ENCODE assay signal across 19 cellular contexts in genomic region chr6:27129917-27130316, GRCh38.
DNase-seq lines count a peak whose midpoint lies in the region; ATAC-seq, FAIRE-seq and TF ChIP-seq lines count a peak whose summit lies in the region.
"Had no signal": no experiment of that assay in that cellular context is flagged by ENCODE, and none has a peak within 500 bp of the region (broad histone marks: within the 10 kb centered on the region; RNA-seq: fewer than 3 reads in every experiment).

No MANE protein-coding gene starts in this region.

- no peak overlapping the region for H2AFZ ChIP-seq in Karpas-422 (ENCODE audit: low read length)

- peak overlapping the region; percentile 85 for H3K4me2 ChIP-seq in A549
- peak overlapping the region; percentile 87 for H3K4me2 ChIP-seq in Karpas-422 (ENCODE audit: low read depth, low read length, poor library complexity, severe bottlenecking)

- no peak for TF ChIP-seq RAD21 in A549 (conservative IDR thresholded peaks at IDR 0.05 in 1 of 2, IDR thresholded peaks at IDR 0.05 in 1 of 2)

- no peak overlapping the region for H3K27ac Mint-ChIP-seq in CD8-positive, alpha-beta T cell
- H3K27ac Mint-ChIP-seq: activated naive CD4-positive, alpha-beta T cell treated with anti-CD3 and anti-CD28 coated beads, Interleukin-2, amount 50 U/mL, for 24 hours; CD4-positive, alpha-beta T cell had no signal

- TF ChIP-seq EP300 in A549 (IDR thresholded peaks at IDR 0.05): no peak

- no peak for TF ChIP-seq POLR2A in A549 (IDR thresholded peaks at IDR 0.05; ENCODE audit: low read length)

- H3K9me3 Mint-ChIP-seq in CD8-positive, alpha-beta T cell: no peaks in the 10 kb centered on the region
- H3K9me3 Mint-ChIP-seq: activated naive CD4-positive, alpha-beta T cell treated with anti-CD3 and anti-CD28 coated beads, Interleukin-2, amount 50 U/mL, for 24 hours; CD4-positive, alpha-beta T cell; naive thymus-derived CD8-positive, alpha-beta T cell; stimulated activated naive B cell treated with anti-CD40 and anti-IgM and Interleukin-4, amounts not matched to agents 10 μg/mL and 1 μg/mL and 100 μg/mL, for 72 hours had no signal

- H3K36me3 ChIP-seq in Karpas-422 (ENCODE audit: insufficient read depth, low read length): 0 out of 2 replicates have a peak, but pooled peaks cover 5% of the 10 kb centered on the region
- peaks cover 14% of the 10 kb centered on the region for H3K36me3 ChIP-seq in SJSA1
- H3K36me3 ChIP-seq in CD8-positive, alpha-beta T cell (ENCODE audit: insufficient read depth, low read length): no peaks in the 10 kb centered on the region
- H3K36me3 ChIP-seq: vagina had no signal

- WGBS in A549 (ENCODE audit: missing lambda C conversion rate): 81% methylated on average over 8 of the region's 8 CpGs

- H3K4me3 ChIP-seq in A549: no peak overlapping the region
- H3K4me3 ChIP-seq in GM08714 (ENCODE audit: low read length): peak overlapping the region; percentile 97
- no peak overlapping the region for H3K4me3 ChIP-seq in Karpas-422 (ENCODE audit: low read length)
- H3K4me3 ChIP-seq in SJSA1: no peak overlapping the region
- no peak overlapping the region for H3K4me3 ChIP-seq in CD8-positive, alpha-beta T cell (ENCODE audit: low read depth, low read length)
- H3K4me3 ChIP-seq: vagina had no signal

- H3K4me1 ChIP-seq in A549: peaks cover 37% of the 10 kb centered on the region; the same call in 2 of the 3 replicates
- H3K4me1 ChIP-seq in Karpas-422 (ENCODE audit: low read length): peaks cover 57% of the 10 kb centered on the region
- peaks cover 52% of the 10 kb centered on the region for H3K4me1 ChIP-seq in SJSA1 (replicated peaks)
- H3K4me1 ChIP-seq in CD8-positive, alpha-beta T cell (ENCODE audit: insufficient read depth, low read length): peaks cover 23% of the 10 kb centered on the region

- no peak overlapping the region for H3K4me3 Mint-ChIP-seq in CD8-positive, alpha-beta T cell
- H3K4me3 Mint-ChIP-seq: activated naive CD4-positive, alpha-beta T cell treated with anti-CD3 and anti-CD28 coated beads, Interleukin-2, amount 50 U/mL, for 24 hours had no signal

- no peaks in the 10 kb centered on the region for H3K79me2 ChIP-seq in Karpas-422 (ENCODE audit: low read length)

- CTCF ChIA-PET in A549 (lab: Yijun Ruan, JAX): no interaction called here
- CTCF ChIA-PET in CD8-positive, alpha-beta T cell (lab: Charles Lee): interaction anchor here (1.4 to 1.7 kb wide), 2 partner anchors 11 to 26 kb away, joined by 3 to 7 read pairs; no protein-coding TSS in a partner anchor

- H3K4me1 Mint-ChIP-seq in CD8-positive, alpha-beta T cell (ENCODE audit: low read depth): peaks cover 29% of the 10 kb centered on the region

- intact Hi-C loops in CD8-positive, alpha-beta T cell (cut with DNase I, micrococcal nuclease): loop anchor here (5.0 to 10.0 kb wide), 5 partner anchors 958 to 1735 kb away; a partner anchor contains a TSS

- H3K27me3 Mint-ChIP-seq in CD8-positive, alpha-beta T cell (ENCODE audit: low read depth): no peaks in the 10 kb centered on the region
- H3K27me3 Mint-ChIP-seq: activated naive CD4-positive, alpha-beta T cell treated with anti-CD3 and anti-CD28 coated beads, Interleukin-2, amount 50 U/mL, for 24 hours; CD4-positive, alpha-beta T cell; naive thymus-derived CD8-positive, alpha-beta T cell; stimulated activated naive B cell treated with anti-CD40 and anti-IgM and Interleukin-4, amounts not matched to agents 10 μg/mL and 1 μg/mL and 100 μg/mL, for 72 hours had no signal

- ATAC-seq in A549 (no peak), GM21723 (IDR thresholded peaks at IDR 0.05; ENCODE audit: unreplicated experiment) (no peak), HG03196 (IDR thresholded peaks at IDR 0.05; ENCODE audit: unreplicated experiment) (no peak)
- ATAC-seq in CD8-positive, alpha-beta T cell: no peak
- ATAC-seq: naive thymus-derived CD8-positive, alpha-beta T cell; stimulated activated naive B cell treated with anti-CD40 and anti-IgM and Interleukin-4, amounts not matched to agents 10 μg/mL and 1 μg/mL and 100 μg/mL, for 72 hours had no signal

- FAIRE-seq in A549 (lab: Jason Lieb, UNC): no peak
- FAIRE-seq: endothelial cell of umbilical vein, H54 had no signal

- H3K27ac ChIP-seq in A549 (peak overlapping the region; percentile 82 to 91), Karpas-422 (ENCODE audit: low read length) (peak overlapping the region; percentile 97; the same call in 1 of the 2 replicates), SJSA1 (peak overlapping the region; percentile 96)
- H3K27ac ChIP-seq in CD8-positive, alpha-beta T cell (ENCODE audit: low read depth, low read length): no peak overlapping the region
- H3K27ac ChIP-seq: vagina had no signal

- POLR2A ChIA-PET in A549 (lab: Yijun Ruan, JAX): interaction anchor here (0.6 to 5.8 kb wide), 2 partner anchors 17 to 73 kb away, joined by 5 to 226 read pairs; a partner anchor contains a TSS
- POLR2A ChIA-PET in CD8-positive, alpha-beta T cell (lab: Charles Lee): interaction anchor here (5.5 to 6.1 kb wide), 2 partner anchors 16 to 932 kb away, joined by 78 to 333 read pairs; a partner anchor contains a TSS

- H3K27me3 ChIP-seq in Karpas-422 (ENCODE audit: low read length) (no peaks in the 10 kb centered on the region), SJSA1 (replicated peaks) (no peaks in the 10 kb centered on the region)
- H3K27me3 ChIP-seq in CD8-positive, alpha-beta T cell (ENCODE audit: insufficient read depth, low read length): no peaks in the 10 kb centered on the region
- H3K27me3 ChIP-seq: vagina had no signal

- no peak overlapping the region; the same call in 1 of the 2 replicates for H3K9ac ChIP-seq in Karpas-422 (ENCODE audit: low read length)

- H3K9me3 ChIP-seq in A549 (no peaks in the 10 kb centered on the region), Karpas-422 (ENCODE audit: low read length) (no peaks in the 10 kb centered on the region), SJSA1 (replicated peaks) (no peaks in the 10 kb centered on the region)
- H3K9me3 ChIP-seq in CD8-positive, alpha-beta T cell (ENCODE audit: low read length): no peaks in the 10 kb centered on the region
- H3K9me3 ChIP-seq: vagina had no signal

- TF ChIP-seq CTCF in A549 (IDR thresholded peaks at IDR 0.05): no peak
- no peak for TF ChIP-seq CTCF in CD8-positive, alpha-beta T cell (IDR thresholded peaks at IDR 0.05)
- TF ChIP-seq CTCF in GM10266 (IDR thresholded peaks at IDR 0.05; ENCODE audit: control insufficient read depth, insufficient read depth, low read depth, missing control alignments): no peak

- no peaks in the 10 kb centered on the region for H3K9me2 ChIP-seq in Karpas-422 (replicated peaks; ENCODE audit: insufficient read depth, low read length)

- DNase-seq in A549 (ENCODE audit: low read depth in 1 of 2, low spot score in 1 of 2): no peak
- no peak for DNase-seq in Karpas-422
- DNase-seq in SJSA1 (ENCODE audit: low read depth in 1 of 2, low spot score in 2 of 2): peak in 1 of 2 experiments; percentile 10
- no peak for DNase-seq in CD8-positive, alpha-beta T cell
- DNase-seq in GM10266 (ENCODE audit: extremely low spot score): no peak
- DNase-seq: anterior cingulate cortex; CD4-positive, alpha-beta T cell; naive thymus-derived CD8-positive, alpha-beta T cell; NCI-H1048; retina; Right ventricle myocardium superior; stimulated activated naive B cell treated with anti-CD40 and anti-IgM and Interleukin-4, amounts not matched to agents 10 μg/mL and 1 μg/mL and 100 μg/mL, for 72 hours had no signal

- no peaks in the 10 kb centered on the region for H3K36me3 Mint-ChIP-seq in CD8-positive, alpha-beta T cell
- H3K36me3 Mint-ChIP-seq: activated naive CD4-positive, alpha-beta T cell treated with anti-CD3 and anti-CD28 coated beads, Interleukin-2, amount 50 U/mL, for 24 hours; naive thymus-derived CD8-positive, alpha-beta T cell had no signal

- no peaks in the 10 kb centered on the region for H4K20me1 ChIP-seq in Karpas-422 (ENCODE audit: insufficient read depth, low read depth, low read length)

TF ChIP-seq in A549, 52 proteins besides CTCF, POLR2A, EP300 and RAD21:
- TF ChIP-seq E2F6 (IDR thresholded peaks at IDR 0.05; ENCODE audit: borderline replicate concordance, low read depth) (no peak), CHD4 (IDR thresholded peaks at IDR 0.05; ENCODE audit: borderline replicate concordance) (no peak), TP53 (CRISPR knock-in tag; IDR thresholded peaks at IDR 0.05) (no peak), KDM5A (IDR thresholded peaks at IDR 0.05) (no peak), MYC (IDR thresholded peaks at IDR 0.05; ENCODE audit: borderline replicate concordance, low read length) (no peak), ZNF302 (CRISPR knock-in tag; IDR thresholded peaks at IDR 0.05) (no peak), HOXB5 (CRISPR knock-in tag; IDR thresholded peaks at IDR 0.05) (no peak)
TF ChIP-seq in A549: peak in this region for 0.
